In the genomic region with DNA sequence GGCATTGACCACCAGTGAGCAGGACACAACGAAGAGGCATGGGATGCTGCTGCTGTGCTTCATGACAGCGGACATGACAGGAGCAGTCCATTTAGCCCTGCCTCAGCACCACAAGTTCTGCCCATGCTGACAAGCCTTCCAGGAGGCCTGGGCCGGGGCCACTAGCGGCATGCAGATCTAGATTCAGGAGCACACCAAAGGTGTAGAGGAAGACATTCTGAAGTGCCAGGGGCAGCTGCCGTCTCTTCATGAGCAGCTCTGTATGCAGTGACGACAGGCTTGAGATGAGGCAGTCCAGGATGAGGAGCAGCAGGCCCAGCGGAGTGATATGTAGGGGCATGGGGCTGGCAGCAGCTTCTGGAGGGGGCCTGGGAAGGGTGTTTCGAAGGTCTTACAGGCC, we compare ENCODE assay signal across 28 cellular contexts. TPM values are rescaled to one million over a fixed set of nuclear protein-coding genes. Genes with fewer than 3 reads are reported as not detected.
"Had no signal": no experiment of that assay in that cellular context is flagged by ENCODE, and none has a peak within 500 bp of the region (broad histone marks: within the 10 kb centered on the region; RNA-seq: fewer than 3 reads in every experiment).

No MANE protein-coding gene starts in this region.

- H3K36me3 ChIP-seq: SJCRH30, WERI-Rb-1 had no signal

- ATAC-seq: activated CD8-positive, alpha-beta T cell treated with anti-CD3 and anti-CD28 coated beads for 36 hours; activated T-cell treated with anti-CD3 and anti-CD28 coated beads, Interleukin-2, amount 50 U/mL, for 72 hours; activated T-helper 17 cell treated with anti-CD3 and anti-CD28 coated beads, Interleukin-2, amount 50 U/mL, for 72 hours had no signal

- H3K36me3 Mint-ChIP-seq: activated naive CD8-positive, alpha-beta T cell treated with anti-CD3 and anti-CD28 coated beads for 36 hours had no signal

- H3K4me3 ChIP-seq: PC-9, SJCRH30, SK-N-MC had no signal

- H3K4me1 ChIP-seq: SJCRH30 had no signal

- H3K27me3 ChIP-seq: SJCRH30 had no signal

- H3K4me1 Mint-ChIP-seq: activated CD4-positive, alpha-beta T cell treated with anti-CD3 and anti-CD28 coated beads, Interleukin-2, amount 10 ng/mL, durations not matched to agents 24 days and 14 days; activated naive CD8-positive, alpha-beta T cell treated with anti-CD3 and anti-CD28 coated beads for 36 hours; activated T-helper 17 cell treated with anti-CD3 and anti-CD28 coated beads, Interleukin-2, amount 50 U/mL, for 72 hours had no signal

- H3K9me3 Mint-ChIP-seq: activated CD4-positive, alpha-beta T cell treated with anti-CD3 and anti-CD28 coated beads, Interleukin-2, amount 10 ng/mL, durations not matched to agents 24 days and 14 days; activated CD8-positive, alpha-beta T cell treated with anti-CD3 and anti-CD28 coated beads for 36 hours; activated naive CD8-positive, alpha-beta T cell treated with anti-CD3 and anti-CD28 coated beads for 36 hours; activated T-cell treated with anti-CD3 and anti-CD28 coated beads, Interleukin-2, amount 50 U/mL, for 72 hours; activated T-helper 17 cell treated with anti-CD3 and anti-CD28 coated beads, Interleukin-2, amount 50 U/mL, for 72 hours had no signal

- DNase-seq: activated CD4-positive, alpha-beta T cell treated with anti-CD3 and anti-CD28 coated beads, Interleukin-2, amount 10 ng/mL, durations not matched to agents 24 days and 14 days; activated CD4-positive, alpha-beta T cell treated with anti-CD3 and anti-CD28 coated beads, Interleukin-2, amount 50 U/mL, for 4 hours; activated CD8-positive, alpha-beta T cell treated with anti-CD3 and anti-CD28 coated beads for 36 hours; activated effector memory CD4-positive, alpha-beta T cell treated with anti-CD3 and anti-CD28 coated beads, Interleukin-2, amount 50 U/mL, for 16 hours; activated naive CD4-positive, alpha-beta T cell; activated naive CD4-positive, alpha-beta T cell treated with anti-CD3 and anti-CD28 coated beads, Interleukin-2, amount 50 U/mL, for 16 hours; activated naive CD8-positive, alpha-beta T cell treated with anti-CD3 and anti-CD28 coated beads for 36 hours; activated T-cell treated with anti-CD3 and anti-CD28 coated beads, Interleukin-2, amount 50 U/mL, for 1 hour; activated T-cell treated with anti-CD3 and anti-CD28 coated beads, Interleukin-2, amount 50 U/mL, for 72 hours; amniotic stem cell; aorta; MM.1S; MV-4-11; NCI-H1092; NCI-H1436 treated with DMSO at 0.1 percent for 48 hours; NCI-H1694 treated with DMSO at 0.1 percent for 48 hours; NCI-H526; NCI-H748 treated with DMSO at 0.1 percent for 48 hours; NK-92 treated with Interleukin-12 subunit alpha and Interleukin-12 subunit beta, amount 100 ng/mL, for 24 hours; PC-9; SJCRH30; T1000; WERI-Rb-1 had no signal

- H3K9ac ChIP-seq: KMS-11 had no signal

- H3K9me3 ChIP-seq: SJCRH30 had no signal

- H3K27ac Mint-ChIP-seq: activated CD4-positive, alpha-beta T cell treated with anti-CD3 and anti-CD28 coated beads, Interleukin-2, amount 10 ng/mL, durations not matched to agents 24 days and 14 days; activated CD8-positive, alpha-beta T cell treated with anti-CD3 and anti-CD28 coated beads for 36 hours; activated naive CD8-positive, alpha-beta T cell treated with anti-CD3 and anti-CD28 coated beads for 36 hours; activated T-cell treated with anti-CD3 and anti-CD28 coated beads, Interleukin-2, amount 50 U/mL, for 72 hours; activated T-helper 17 cell treated with anti-CD3 and anti-CD28 coated beads, Interleukin-2, amount 50 U/mL, for 72 hours had no signal

- H3K4me3 Mint-ChIP-seq: activated CD4-positive, alpha-beta T cell treated with anti-CD3 and anti-CD28 coated beads, Interleukin-2, amount 10 ng/mL, durations not matched to agents 24 days and 14 days; activated CD8-positive, alpha-beta T cell treated with anti-CD3 and anti-CD28 coated beads for 36 hours; activated naive CD8-positive, alpha-beta T cell treated with anti-CD3 and anti-CD28 coated beads for 36 hours; activated T-cell treated with anti-CD3 and anti-CD28 coated beads, Interleukin-2, amount 50 U/mL, for 72 hours; activated T-helper 17 cell treated with anti-CD3 and anti-CD28 coated beads, Interleukin-2, amount 50 U/mL, for 72 hours had no signal

- H3K27ac ChIP-seq: KMS-11, PC-9, RWPE1, SJCRH30, SK-N-MC, WERI-Rb-1 had no signal

- H3K4me2 ChIP-seq: KMS-11, PC-9 had no signal

- H3K27me3 Mint-ChIP-seq: activated CD4-positive, alpha-beta T cell treated with anti-CD3 and anti-CD28 coated beads, Interleukin-2, amount 10 ng/mL, durations not matched to agents 24 days and 14 days had no signal

- H2AFZ ChIP-seq: PC-9 had no signal

RNA-seq across cellular contexts. Expression of gene SLC4A4, which starts 38.5 kb away (rescaled TPM):
- total RNA-seq: OCI-LY7 had no signal
